Comparison of ENCODE assay signal across 1 cellular context in the genomic region with DNA sequence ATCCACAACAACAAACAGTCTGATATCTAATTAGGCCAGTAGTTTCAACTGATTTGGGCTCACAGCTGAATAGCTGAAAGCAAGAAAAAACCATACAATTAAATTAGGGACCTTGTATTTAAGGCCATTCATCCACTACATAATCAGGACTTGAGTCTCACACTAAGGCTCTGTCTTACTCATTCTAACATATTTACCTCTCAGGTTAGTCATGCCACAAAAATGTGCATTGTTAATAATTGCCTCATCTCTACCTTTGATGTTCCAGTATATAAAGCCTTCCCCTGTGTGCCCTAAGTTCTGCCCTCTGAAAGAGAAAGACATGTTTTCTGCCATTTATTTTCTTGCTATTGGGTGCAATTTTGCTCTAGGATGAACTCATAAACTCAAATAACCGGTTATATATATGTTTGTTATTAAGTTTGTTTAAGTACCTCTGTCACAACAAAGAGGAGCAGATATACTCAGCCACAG.
TF ChIP-seq lines count a peak whose summit lies in the region.

No MANE protein-coding gene starts in this region.

TF ChIP-seq in HepG2, 621 proteins besides CTCF, POLR2A, EP300 and RAD21 (continued from another document and continues in another):
- TF ChIP-seq FOXP4 (CRISPR knock-in tag; IDR thresholded peaks at IDR 0.05) (peak; percentile 93), FOXP1 (IDR thresholded peaks at IDR 0.05) (peak; percentile 72), FOXP1 (CRISPR knock-in tag; IDR thresholded peaks at IDR 0.05) (peak; percentile 93), HNF4G (IDR thresholded peaks at IDR 0.05; ENCODE audit: borderline replicate concordance, low read depth, low read length) (peak; percentile 34; the same call in 1 of the 2 replicates), HNF4G (CRISPR knock-in tag; IDR thresholded peaks at IDR 0.05; ENCODE audit: borderline replicate concordance, low read depth) (no peak), IKZF5 (CRISPR knock-in tag; IDR thresholded peaks at IDR 0.05) (peak; percentile 33; the same call in 1 of the 2 replicates), RORA (CRISPR knock-in tag; IDR thresholded peaks at IDR 0.05) (no peak), ZNF12 (CRISPR knock-in tag; IDR thresholded peaks at IDR 0.05) (peak; percentile 56; the same call in 1 of the 2 replicates), THRA (CRISPR knock-in tag; IDR thresholded peaks at IDR 0.05; ENCODE audit: borderline replicate concordance) (peak; percentile 92; the same call in 1 of the 2 replicates), ZBTB14 (CRISPR knock-in tag; IDR thresholded peaks at IDR 0.05) (no peak), CREB1 (IDR thresholded peaks at IDR 0.05) (no peak), CREB1 (CRISPR knock-in tag; IDR thresholded peaks at IDR 0.05) (peak; percentile 78), ETS1 (CRISPR knock-in tag; IDR thresholded peaks at IDR 0.05) (no peak), MED1 (CRISPR knock-in tag; IDR thresholded peaks at IDR 0.05) (peak; percentile 94), KDM2A (CRISPR knock-in tag; IDR thresholded peaks at IDR 0.05; ENCODE audit: borderline replicate concordance, low read depth) (no peak), POGZ (CRISPR knock-in tag; IDR thresholded peaks at IDR 0.05) (peak; percentile 95), ZNF644 (CRISPR knock-in tag; IDR thresholded peaks at IDR 0.05; ENCODE audit: low read depth) (peak; percentile 47; the same call in 1 of the 2 replicates), HDAC1 (CRISPR knock-in tag; IDR thresholded peaks at IDR 0.05) (peak; percentile 23; the same call in 1 of the 2 replicates), ATF3 (CRISPR knock-in tag; IDR thresholded peaks at IDR 0.05) (peak; percentile 99), TOE1 (CRISPR knock-in tag; IDR thresholded peaks at IDR 0.05) (no peak), ZNF652 (CRISPR knock-in tag; IDR thresholded peaks at IDR 0.05; ENCODE audit: borderline replicate concordance, low read depth) (no peak; the same call in 1 of the 2 replicates), RXRB (CRISPR knock-in tag; IDR thresholded peaks at IDR 0.05; ENCODE audit: borderline replicate concordance) (peak; percentile 89), ATF1 (CRISPR knock-in tag; IDR thresholded peaks at IDR 0.05) (peak; percentile 74), KLF6 (CRISPR knock-in tag; IDR thresholded peaks at IDR 0.05) (peak; percentile 71; the same call in 1 of the 2 replicates), ZNF530 (CRISPR knock-in tag; IDR thresholded peaks at IDR 0.05; ENCODE audit: low read depth) (no peak), ZNF296 (CRISPR knock-in tag; conservative IDR thresholded peaks at IDR 0.05) (no peak), TSC22D2 (CRISPR knock-in tag; IDR thresholded peaks at IDR 0.05; ENCODE audit: borderline replicate concordance) (no peak), ZSCAN25 (CRISPR knock-in tag; IDR thresholded peaks at IDR 0.05) (no peak), ATF7-NPFF (CRISPR knock-in tag; IDR thresholded peaks at IDR 0.05; ENCODE audit: low read depth) (no peak), ZNF20 (CRISPR knock-in tag; IDR thresholded peaks at IDR 0.05) (0 out of 2 replicates have a peak, but pooled peaks have one; percentile 62), REST (IDR thresholded peaks at IDR 0.05; ENCODE audit: borderline replicate concordance in 1 of 2, low read depth in 1 of 2, low read length in 2 of 2) (0 out of 4 replicates have a peak, but pooled peaks of 1 of the 2 experiments have one; percentile 43), SP4 (CRISPR knock-in tag; IDR thresholded peaks at IDR 0.05) (no peak), MED8 (CRISPR knock-in tag; IDR thresholded peaks at IDR 0.05; ENCODE audit: insufficient replicate concordance) (peak; percentile 71), NFRKB (IDR thresholded peaks at IDR 0.05) (no peak), ETV5 (CRISPR knock-in tag; IDR thresholded peaks at IDR 0.05; ENCODE audit: borderline replicate concordance) (peak; percentile 46; the same call in 1 of the 2 replicates), SALL1 (CRISPR knock-in tag; IDR thresholded peaks at IDR 0.05) (peak; percentile 41; the same call in 1 of the 2 replicates), HMG20A (CRISPR knock-in tag; IDR thresholded peaks at IDR 0.05; ENCODE audit: borderline replicate concordance) (peak; percentile 98; the same call in 1 of the 2 replicates), ISL2 (CRISPR knock-in tag; IDR thresholded peaks at IDR 0.05) (peak; percentile 97), ZNF317 (CRISPR knock-in tag; IDR thresholded peaks at IDR 0.05) (no peak), ZNF101 (CRISPR knock-in tag; IDR thresholded peaks at IDR 0.05; ENCODE audit: borderline replicate concordance, low read depth) (no peak), PITX1 (CRISPR knock-in tag; IDR thresholded peaks at IDR 0.05) (0 out of 2 replicates have a peak, but pooled peaks have one; percentile 50), MBD4 (IDR thresholded peaks at IDR 0.05; ENCODE audit: borderline replicate concordance, low read length) (peak; percentile 90), NR2F2 (IDR thresholded peaks at IDR 0.05; ENCODE audit: borderline replicate concordance, low read depth) (peak; percentile 79), KAT2B (IDR thresholded peaks at IDR 0.05; ENCODE audit: borderline replicate concordance, low read depth, low read length) (no peak), BCL6 (CRISPR knock-in tag; IDR thresholded peaks at IDR 0.05) (peak; percentile 91), ZNF614 (CRISPR knock-in tag; IDR thresholded peaks at IDR 0.05; ENCODE audit: borderline replicate concordance) (peak; percentile 58; the same call in 1 of the 2 replicates)
- TF ChIP-seq, protein P1, sequence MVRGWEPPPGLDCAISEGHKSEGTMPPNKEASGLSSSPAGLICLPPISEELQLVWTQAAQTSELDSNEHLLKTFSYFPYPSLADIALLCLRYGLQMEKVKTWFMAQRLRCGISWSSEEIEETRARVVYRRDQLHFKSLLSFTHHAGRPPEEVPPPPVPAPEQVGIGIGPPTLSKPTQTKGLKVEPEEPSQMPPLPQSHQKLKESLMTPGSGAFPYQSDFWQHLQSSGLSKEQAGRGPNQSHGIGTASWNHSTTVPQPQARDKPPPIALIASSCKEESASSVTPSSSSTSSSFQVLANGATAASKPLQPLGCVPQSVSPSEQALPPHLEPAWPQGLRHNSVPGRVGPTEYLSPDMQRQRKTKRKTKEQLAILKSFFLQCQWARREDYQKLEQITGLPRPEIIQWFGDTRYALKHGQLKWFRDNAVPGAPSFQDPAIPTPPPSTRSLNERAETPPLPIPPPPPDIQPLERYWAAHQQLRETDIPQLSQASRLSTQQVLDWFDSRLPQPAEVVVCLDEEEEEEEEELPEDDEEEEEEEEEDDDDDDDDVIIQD (CRISPR knock-in tag; IDR thresholded peaks at IDR 0.05; ENCODE audit: low read depth), result peak; percentile 96
- TF ChIP-seq, protein P2, sequence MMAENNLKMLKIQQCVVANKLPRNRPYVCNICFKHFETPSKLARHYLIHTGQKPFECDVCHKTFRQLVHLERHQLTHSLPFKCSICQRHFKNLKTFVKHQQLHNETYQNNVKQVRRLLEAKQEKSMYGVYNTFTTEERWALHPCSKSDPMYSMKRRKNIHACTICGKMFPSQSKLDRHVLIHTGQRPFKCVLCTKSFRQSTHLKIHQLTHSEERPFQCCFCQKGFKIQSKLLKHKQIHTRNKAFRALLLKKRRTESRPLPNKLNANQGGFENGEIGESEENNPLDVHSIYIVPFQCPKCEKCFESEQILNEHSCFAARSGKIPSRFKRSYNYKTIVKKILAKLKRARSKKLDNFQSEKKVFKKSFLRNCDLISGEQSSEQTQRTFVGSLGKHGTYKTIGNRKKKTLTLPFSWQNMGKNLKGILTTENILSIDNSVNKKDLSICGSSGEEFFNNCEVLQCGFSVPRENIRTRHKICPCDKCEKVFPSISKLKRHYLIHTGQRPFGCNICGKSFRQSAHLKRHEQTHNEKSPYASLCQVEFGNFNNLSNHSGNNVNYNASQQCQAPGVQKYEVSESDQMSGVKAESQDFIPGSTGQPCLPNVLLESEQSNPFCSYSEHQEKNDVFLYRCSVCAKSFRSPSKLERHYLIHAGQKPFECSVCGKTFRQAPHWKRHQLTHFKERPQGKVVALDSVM (CRISPR knock-in tag; IDR thresholded peaks at IDR 0.05), result no peak
